ENCODE assay signal across 18 cellular contexts in the genomic region with DNA sequence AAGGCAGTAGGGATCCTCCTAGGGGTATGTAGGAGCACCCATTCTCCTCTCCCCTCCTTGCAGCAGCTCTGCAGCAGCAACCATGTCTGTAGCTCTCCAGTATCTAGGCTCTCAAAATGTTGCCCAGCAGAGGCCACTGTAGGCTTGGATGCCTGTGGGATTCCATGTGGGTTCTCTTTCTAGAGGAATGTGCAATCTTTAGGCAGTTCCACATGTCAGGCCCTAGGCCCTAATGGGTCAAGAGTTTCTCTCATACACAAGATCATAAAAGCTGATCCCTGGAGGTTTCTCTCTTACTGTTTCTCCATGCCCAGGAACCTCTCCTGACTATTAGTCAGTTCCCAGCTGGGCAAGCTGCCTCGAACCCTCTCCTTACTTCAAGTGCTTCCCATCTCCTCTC.
"Had no signal": no experiment of that assay in that cellular context is flagged by ENCODE, and none has a peak within 500 bp of the region (broad histone marks: within the 10 kb centered on the region; RNA-seq: fewer than 3 reads in every experiment).

No MANE protein-coding gene starts in this region.

- H3K9me3 ChIP-seq: ovary, prostate gland, thyroid gland, upper lobe of right lung had no signal

- H3K4me1 ChIP-seq: prostate gland, upper lobe of right lung had no signal

- ATAC-seq: left ventricle myocardium superior; stimulated activated naive CD8-positive, alpha-beta T cell treated with anti-CD3 and anti-CD28 coated beads, Interleukin-15, Interleukin-2, amounts not matched to agents 100 U/mL and 50 U/mL, for 24 hours; upper lobe of right lung had no signal

- H3K36me3 ChIP-seq: cardiac muscle cell, ovary, prostate gland, thyroid gland, upper lobe of right lung had no signal

- H3K4me3 ChIP-seq: cardiac muscle cell, ovary, prostate gland, thyroid gland, upper lobe of right lung had no signal

- DNase-seq: activated CD4-positive, alpha-beta memory T cell treated with anti-CD3 and anti-CD28 coated beads, Interleukin-2, amount 10 ng/mL, durations not matched to agents 7 days and 5 days; activated CD4-positive, alpha-beta T cell treated with anti-CD3 and anti-CD28 coated beads for 48 hours; activated effector memory CD4-positive, alpha-beta T cell treated with anti-CD3 and anti-CD28 coated beads, Interleukin-2, amount 50 U/mL, for 16 hours; activated naive CD4-positive, alpha-beta T cell treated with anti-CD3 and anti-CD28 coated beads, Interleukin-2, amount 10 ng/mL, durations not matched to agents 7 days and 5 days; activated T-cell treated with anti-CD3 and anti-CD28 coated beads for 4 hours; amygdala; hippocampal formation; left ventricle myocardium superior; mammary epithelial cell; midbrain; ovary; stimulated activated CD4-positive, alpha-beta T cell treated with anti-CD3 and anti-CD28 coated beads, Interleukin-4, amount 100 ng/mL, for 24 hours; stimulated activated naive CD8-positive, alpha-beta T cell treated with anti-CD3 and anti-CD28 coated beads, Interleukin-15, Interleukin-2, amounts not matched to agents 100 U/mL and 50 U/mL, for 24 hours; substantia nigra; thyroid gland; upper lobe of right lung had no signal

- H3K27me3 ChIP-seq: cardiac muscle cell, ovary, thyroid gland, upper lobe of right lung had no signal

- H3K27ac ChIP-seq: cardiac muscle cell, ovary, prostate gland, thyroid gland, upper lobe of right lung had no signal
